ENCODE assay signal across 8 cellular contexts in the genomic region with DNA sequence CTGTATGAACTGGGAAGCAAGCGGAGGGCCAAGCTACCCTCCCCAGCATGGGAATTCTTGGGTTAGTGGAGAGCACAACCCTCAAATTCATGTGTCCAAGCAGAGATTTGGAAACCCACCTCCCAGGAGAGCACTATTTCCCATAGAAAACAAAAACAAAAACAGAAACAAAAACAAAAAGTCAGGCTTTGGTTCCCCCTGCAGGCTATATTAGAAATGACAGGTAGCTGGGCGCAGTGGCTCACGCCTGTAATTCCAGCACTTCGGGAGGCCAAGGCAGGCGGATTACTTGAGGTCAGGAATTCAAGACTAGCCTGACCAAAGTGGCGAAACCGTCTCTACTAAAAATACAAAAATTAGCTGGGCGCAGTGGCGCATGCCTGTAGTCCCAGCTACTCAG. TPM values are rescaled to one million over a fixed set of nuclear protein-coding genes. Genes with fewer than 3 reads are reported as not detected.
DNase-seq lines count a peak whose midpoint lies in the region; ATAC-seq and TF ChIP-seq lines count a peak whose summit lies in the region.

No MANE protein-coding gene starts in this region.

- peaks cover 8% of the 10 kb centered on the region for H3K4me1 Mint-ChIP-seq in T-helper 2 cell treated with Interferon-gamma antibody and Interleukin-4, amounts not matched to agents 5 μg/mL and 100 μg/mL, for 36 hours (ENCODE audit: low read depth)
- H3K4me1 Mint-ChIP-seq in osteocyte (ENCODE audit: unreplicated experiment): peaks cover 4% of the 10 kb centered on the region

- H3K36me3 Mint-ChIP-seq in T-helper 2 cell treated with Interferon-gamma antibody and Interleukin-4, amounts not matched to agents 5 μg/mL and 100 μg/mL, for 36 hours (ENCODE audit: low read depth): peaks cover 11% of the 10 kb centered on the region
- peaks cover 9% of the 10 kb centered on the region for H3K36me3 Mint-ChIP-seq in osteocyte (ENCODE audit: unreplicated experiment)

- H3K4me3 ChIP-seq in fibroblast of mammary gland (ENCODE audit: control insufficient read depth, low read depth, low read length): no peak overlapping the region

- peak; percentile 31 for DNase-seq in stimulated activated CD4-positive, alpha-beta T cell treated with anti-CD3 and anti-CD28 coated beads, Interleukin-4, amount 100 ng/mL, for 24 hours
- DNase-seq in stimulated activated CD4-positive, alpha-beta T cell treated with anti-CD3 and anti-CD28 coated beads, Interleukin-12 subunit alpha, Interleukin-12 subunit beta, amount 100 ng/mL, for 4 hours: no peak
- no peak for DNase-seq in T-helper 2 cell treated with Interferon-gamma antibody and Interleukin-4, amounts not matched to agents 5 μg/mL and 100 μg/mL, for 36 hours (ENCODE audit: low spot score)
- peak; percentile 44 for DNase-seq in fibroblast of mammary gland (ENCODE audit: low read depth)
- no peak for DNase-seq in osteocyte (ENCODE audit: extremely low spot score, unreplicated experiment)

- H3K9me3 Mint-ChIP-seq in T-helper 2 cell treated with Interferon-gamma antibody and Interleukin-4, amounts not matched to agents 5 μg/mL and 100 μg/mL, for 36 hours: no peaks in the 10 kb centered on the region
- H3K9me3 Mint-ChIP-seq in osteocyte (ENCODE audit: unreplicated experiment): no peaks in the 10 kb centered on the region

- ATAC-seq in GM21390 (IDR thresholded peaks at IDR 0.05; ENCODE audit: unreplicated experiment) (no peak), GM18907 (IDR thresholded peaks at IDR 0.05; ENCODE audit: unreplicated experiment) (no peak), GM21723 (IDR thresholded peaks at IDR 0.05; ENCODE audit: unreplicated experiment) (no peak)

- peak overlapping the region; percentile 26 for H3K27ac Mint-ChIP-seq in T-helper 2 cell treated with Interferon-gamma antibody and Interleukin-4, amounts not matched to agents 5 μg/mL and 100 μg/mL, for 36 hours
- H3K27ac Mint-ChIP-seq in osteocyte (ENCODE audit: unreplicated experiment): no peak overlapping the region

- H3K27me3 Mint-ChIP-seq in T-helper 2 cell treated with Interferon-gamma antibody and Interleukin-4, amounts not matched to agents 5 μg/mL and 100 μg/mL, for 36 hours (ENCODE audit: low read depth): no peaks in the 10 kb centered on the region
- H3K27me3 Mint-ChIP-seq in osteocyte (ENCODE audit: unreplicated experiment): no peaks in the 10 kb centered on the region

- TF ChIP-seq CTCF in fibroblast of mammary gland (conservative IDR thresholded peaks at IDR 0.05; ENCODE audit: control insufficient read depth, insufficient read depth, low read depth, low read length) (peak; percentile 68), osteocyte (IDR thresholded peaks at IDR 0.05) (peak; percentile 82)

- no peak overlapping the region for H3K4me3 Mint-ChIP-seq in T-helper 2 cell treated with Interferon-gamma antibody and Interleukin-4, amounts not matched to agents 5 μg/mL and 100 μg/mL, for 36 hours
- no peak overlapping the region for H3K4me3 Mint-ChIP-seq in osteocyte (ENCODE audit: unreplicated experiment)

RNA-seq across cellular contexts. Expression of a gene that starts 10.8 kb away (rescaled TPM):
- total RNA-seq in osteocyte: 22.2 and 24.3 TPM in 2 replicates

RNA-seq across cellular contexts. Expression of a gene that starts 12.4 kb away (rescaled TPM):
- total RNA-seq in osteocyte: 18.2 and 20.5 TPM in 2 replicates

RNA-seq across cellular contexts. Expression of a gene that starts 13.8 kb away (rescaled TPM):
- total RNA-seq in osteocyte: not detected in 2 replicates

RNA-seq across cellular contexts. Expression of a gene that starts 21.3 kb away (rescaled TPM):
- 240 and 261 TPM in 2 replicates for total RNA-seq in osteocyte

RNA-seq across cellular contexts. Expression of a gene that starts 40.5 kb away (rescaled TPM):
- total RNA-seq in osteocyte: 0.55 and 0.81 TPM in 2 replicates

Comparison
In these comparisons a context has a peak if more than half of its experiments do, and no peak if none do; other contexts are left out.
1. DNase-seq: peak in stimulated activated CD4-positive, alpha-beta T cell treated with anti-CD3 and anti-CD28 coated beads, Interleukin-4, amount 100 ng/mL, for 24 hours (single experiment) and fibroblast of mammary gland (single experiment); none in stimulated activated CD4-positive, alpha-beta T cell treated with anti-CD3 and anti-CD28 coated beads, Interleukin-12 subunit alpha, Interleukin-12 subunit beta, amount 100 ng/mL, for 4 hours (single experiment), T-helper 2 cell treated with Interferon-gamma antibody and Interleukin-4, amounts not matched to agents 5 μg/mL and 100 μg/mL, for 36 hours (single experiment) and osteocyte (single experiment).